1 cellular context compared by ENCODE assay signal in genomic region chr17:46212634-46213435, GRCh38.
A peak's percentile ranks its signal among the peaks of the same experiment; 100 is the strongest.
TF ChIP-seq lines count a peak whose summit lies in the region.

No MANE protein-coding gene starts in this region.

TF ChIP-seq in HEK293, 187 proteins besides CTCF, POLR2A, EP300 and RAD21 (continued from another document):
- no peak for TF ChIP-seq WT1 (tag by site-specific recombination; IDR thresholded peaks at IDR 0.05)
- peak; percentile 54 for TF ChIP-seq PRDM10 (tag by site-specific recombination; IDR thresholded peaks at IDR 0.05)
- peak; percentile 42; the same call in 1 of the 2 replicates for TF ChIP-seq ZNF335 (tag by site-specific recombination; conservative IDR thresholded peaks at IDR 0.05)
- TF ChIP-seq ZNF549 (tag by site-specific recombination; IDR thresholded peaks at IDR 0.05), result no peak
- peak; percentile 30; the same call in 1 of the 2 replicates for TF ChIP-seq ZXDB (tag by site-specific recombination; IDR thresholded peaks at IDR 0.05)
- peak; percentile 73; the same call in 1 of the 2 replicates for TF ChIP-seq ZNF2 (tag by site-specific recombination; IDR thresholded peaks at IDR 0.05)
- peak; percentile 92 for TF ChIP-seq ZNF660 (tag by site-specific recombination; IDR thresholded peaks at IDR 0.05)
- TF ChIP-seq ZNF362 (tag by site-specific recombination; IDR thresholded peaks at IDR 0.05), result peak; percentile 96
- no peak for TF ChIP-seq REST (tag by site-specific recombination; IDR thresholded peaks at IDR 0.05)
- peak; percentile 99 for TF ChIP-seq ZNF18 (tag by site-specific recombination; IDR thresholded peaks at IDR 0.05)
- TF ChIP-seq ZNF558 (tag by site-specific recombination; IDR thresholded peaks at IDR 0.05), result peak; percentile 78
- 0 out of 2 replicates have a peak, but pooled peaks have one; percentile 29 for TF ChIP-seq ZSCAN30 (tag by site-specific recombination; IDR thresholded peaks at IDR 0.05)
- TF ChIP-seq ZNF830 (tag by site-specific recombination; IDR thresholded peaks at IDR 0.05; ENCODE audit: low read depth), result no peak
- no peak for TF ChIP-seq MEIS1 (CRISPR knock-in tag; IDR thresholded peaks at IDR 0.05; ENCODE audit: borderline replicate concordance)
- TF ChIP-seq ZNF626 (tag by site-specific recombination; IDR thresholded peaks at IDR 0.05), result no peak
- TF ChIP-seq ZBTB7A (tag by site-specific recombination; IDR thresholded peaks at IDR 0.05; ENCODE audit: low read depth), result no peak
- peak; percentile 96 for TF ChIP-seq ZNF654 (tag by site-specific recombination; IDR thresholded peaks at IDR 0.05; ENCODE audit: low read depth)
- TF ChIP-seq ZNF518A (tag by site-specific recombination; conservative IDR thresholded peaks at IDR 0.05; ENCODE audit: low read depth), result no peak
- 0 out of 2 replicates have a peak, but pooled peaks have one; percentile 23 for TF ChIP-seq OSR2 (tag by site-specific recombination; IDR thresholded peaks at IDR 0.05)
- no peak for TF ChIP-seq PBX3 (CRISPR knock-in tag; IDR thresholded peaks at IDR 0.05)
- TF ChIP-seq HOXD13 (CRISPR knock-in tag; IDR thresholded peaks at IDR 0.05; ENCODE audit: borderline replicate concordance), result no peak
TF ChIP-seq in HEK293: peak in this region for 22.
